1 cellular context compared by ENCODE assay signal in genomic region chr19:42229855-42230331, GRCh38.
TF ChIP-seq lines count a peak whose summit lies in the region.

No MANE protein-coding gene starts in this region.

TF ChIP-seq in K562, 482 proteins besides CTCF, POLR2A, EP300 and RAD21 (continued from another document):
- no peak for TF ChIP-seq REST (CRISPR knock-in tag; IDR thresholded peaks at IDR 0.05; ENCODE audit: low read depth)
- TF ChIP-seq GABPB2 (CRISPR knock-in tag; conservative IDR thresholded peaks at IDR 0.05), result no peak
- 0 out of 2 replicates have a peak, but pooled peaks have one; percentile 26 for TF ChIP-seq CREM (IDR thresholded peaks at IDR 0.05; ENCODE audit: low read depth)
- TF ChIP-seq ZNF165 (CRISPR knock-in tag; IDR thresholded peaks at IDR 0.05; ENCODE audit: borderline replicate concordance), result no peak
- no peak for TF ChIP-seq RBM22 (IDR thresholded peaks at IDR 0.05; ENCODE audit: low read depth, low read length, poor library complexity, severe bottlenecking)
- peak in 1 of 2 experiments; percentile 67; a peak in 1 of 4 replicates for TF ChIP-seq HDAC1 (IDR thresholded peaks at IDR 0.05)
- peak; percentile 73 for TF ChIP-seq NR2C1 (IDR thresholded peaks at IDR 0.05)
- TF ChIP-seq NR2C1 (tag; IDR thresholded peaks at IDR 0.05), result peak; percentile 79
- no peak for TF ChIP-seq ZNF511 (CRISPR knock-in tag; IDR thresholded peaks at IDR 0.05)
- 0 out of 2 replicates have a peak, but pooled peaks have one; percentile 5 for TF ChIP-seq FOXP4 (CRISPR knock-in tag; IDR thresholded peaks at IDR 0.05; ENCODE audit: borderline replicate concordance)
- no peak for TF ChIP-seq ZNF431 (CRISPR knock-in tag; IDR thresholded peaks at IDR 0.05)
- TF ChIP-seq ZMIZ1 (IDR thresholded peaks at IDR 0.05; ENCODE audit: low read depth in 2 of 2, low read length in 2 of 2), result no peak
- TF ChIP-seq MTA3 (IDR thresholded peaks at IDR 0.05; ENCODE audit: borderline replicate concordance), result 0 out of 2 replicates have a peak, but pooled peaks have one; percentile 52
- no peak for TF ChIP-seq JUN (IDR thresholded peaks at IDR 0.05; ENCODE audit: borderline replicate concordance, low read depth, low read length)
- TF ChIP-seq JUN (CRISPR knock-in tag; IDR thresholded peaks at IDR 0.05; ENCODE audit: borderline replicate concordance), result no peak
- TF ChIP-seq MLLT1 (IDR thresholded peaks at IDR 0.05), result no peak
- TF ChIP-seq TCFL5 (CRISPR knock-in tag; conservative IDR thresholded peaks at IDR 0.05), result no peak
- TF ChIP-seq ELF4 (CRISPR knock-in tag; IDR thresholded peaks at IDR 0.05), result no peak
- peak; percentile 20; the same call in 1 of the 2 replicates for TF ChIP-seq EP400 (IDR thresholded peaks at IDR 0.05)
- no peak for TF ChIP-seq GATAD2B (IDR thresholded peaks at IDR 0.05; ENCODE audit: borderline replicate concordance)
- no peak for TF ChIP-seq CEBPZ (IDR thresholded peaks at IDR 0.05; ENCODE audit: borderline replicate concordance, low read depth, low read length)
- TF ChIP-seq ZNF79 (CRISPR knock-in tag; IDR thresholded peaks at IDR 0.05; ENCODE audit: low read depth), result no peak
- TF ChIP-seq ZNF354B (CRISPR knock-in tag; IDR thresholded peaks at IDR 0.05), result no peak
- no peak for TF ChIP-seq NR2C2 (CRISPR knock-in tag; IDR thresholded peaks at IDR 0.05)
- peak; percentile 81 for TF ChIP-seq NR2C2 (tag; IDR thresholded peaks at IDR 0.05)
- TF ChIP-seq PYGO2 (tag; IDR thresholded peaks at IDR 0.05), result no peak
- TF ChIP-seq STAT5B (CRISPR knock-in tag; IDR thresholded peaks at IDR 0.05), result no peak
- TF ChIP-seq HMGN3 (IDR thresholded peaks at IDR 0.05; ENCODE audit: borderline replicate concordance, extremely low read depth, insufficient read length, low read depth, low read length), result no peak
- TF ChIP-seq SRSF7 (optimal IDR thresholded peaks at IDR 0.05; ENCODE audit: low read depth, low read length), result no peak
